In the genomic region with DNA sequence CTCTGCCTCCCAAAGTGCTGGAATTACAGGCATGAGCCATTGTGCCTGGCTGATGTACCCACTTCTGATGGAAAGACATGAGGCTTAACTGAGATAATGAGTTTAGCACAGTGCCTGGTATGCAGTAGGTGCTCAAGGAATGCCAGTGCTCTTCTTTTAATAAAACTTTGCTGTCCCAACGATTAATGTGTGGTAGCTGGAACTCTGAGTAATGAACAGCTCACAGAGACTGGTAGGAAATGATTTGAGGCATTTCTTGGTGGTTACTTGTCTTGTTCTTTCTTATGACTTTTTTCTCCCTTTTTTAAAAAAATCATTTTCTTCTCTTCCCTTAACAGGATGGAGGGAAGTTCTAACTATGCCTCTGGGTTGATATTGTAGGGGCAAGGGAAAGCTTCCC, we compare ENCODE assay signal across 33 cellular contexts.
DNase-seq lines count a peak whose midpoint lies in the region; ATAC-seq, FAIRE-seq and TF ChIP-seq lines count a peak whose summit lies in the region.
"Had no signal": no experiment of that assay in that cellular context is flagged by ENCODE, and none has a peak within 500 bp of the region (broad histone marks: within the 10 kb centered on the region; RNA-seq: fewer than 3 reads in every experiment).

No MANE protein-coding gene starts in this region.

- DNase-seq in GM04503 (ENCODE audit: low read depth) (peak; percentile 1), RWPE2 (ENCODE audit: low spot score) (no peak), epithelial cell of esophagus (ENCODE audit: low read depth) (peak; percentile 27), renal cortical epithelial cell (ENCODE audit: low read depth) (peak; percentile 31), kidney (no peak), HT-29 (ENCODE audit: low spot score) (no peak), NCI-H2171 treated with DMSO at 0.1 percent for 48 hours (lab: John Stamatoyannopoulos, UW) (no peak), natural killer cell (no peak)
- DNase-seq: activated CD4-positive, alpha-beta T cell treated with anti-CD3 and anti-CD28 coated beads, Interleukin-2, amount 10 ng/mL, durations not matched to agents 7 days and 5 days; activated T-cell treated with anti-CD3 and anti-CD28 coated beads, Interleukin-2, amount 50 U/mL, for 24 hours; body of pancreas; dorsolateral prefrontal cortex; GF-D8; GOT3; hypothalamus; KG1; MM.1S; NCI-H2029 treated with DMSO at 0.1 percent for 48 hours; NCI-H2227 treated with DMSO at 0.1 percent for 48 hours; pancreas; retina; SIG-M5; small intestine; stimulated activated naive CD4-positive, alpha-beta T cell treated with Interleukin-2 at 50 U/mL for 16 hours; T-helper 9 cell; upper lobe of right lung had no signal

- TF ChIP-seq CTCF in RWPE2 (IDR thresholded peaks at IDR 0.05; ENCODE audit: poor library complexity, severe bottlenecking) (no peak), epithelial cell of esophagus (IDR thresholded peaks at IDR 0.05; ENCODE audit: insufficient read depth, low read depth, low read length, missing control alignments) (no peak), kidney (IDR thresholded peaks at IDR 0.05; ENCODE audit: borderline replicate concordance, extremely low read depth, insufficient read depth) (no peak), natural killer cell (IDR thresholded peaks at IDR 0.05) (no peak)

- FAIRE-seq in kidney (lab: Jason Lieb, UNC): no peak
- FAIRE-seq: endometrium, pancreas, small intestine had no signal

- no peak overlapping the region for H3K9ac ChIP-seq in kidney (ENCODE audit: low read length in 2 of 2)

- no peaks in the 10 kb centered on the region for H3K36me3 ChIP-seq in RWPE2 (ENCODE audit: low read depth)
- no peaks in the 10 kb centered on the region for H3K36me3 ChIP-seq in kidney (ENCODE audit: control insufficient read depth in 1 of 2, insufficient read depth in 2 of 2, low read length in 2 of 2)
- H3K36me3 ChIP-seq: pancreas, upper lobe of right lung had no signal

- H3K4me3 Mint-ChIP-seq in natural killer cell: no peak overlapping the region
- H3K4me3 Mint-ChIP-seq: activated CD4-positive, alpha-beta T cell treated with anti-CD3 and anti-CD28 coated beads, Interleukin-2, amount 10 ng/mL, durations not matched to agents 7 days and 5 days; activated T-cell treated with anti-CD3 and anti-CD28 coated beads, Interleukin-2, amount 50 U/mL, for 24 hours; CD14-positive monocyte; memory B cell; neural crest cell; WTC11 had no signal

- intact Hi-C loops in kidney (cut with DNase I) (no loop called here), natural killer cell (cut with micrococcal nuclease) (no loop called here)

- H3K4me1 ChIP-seq in RWPE2 (ENCODE audit: insufficient read depth, poor library complexity, severe bottlenecking) (peaks cover 5% of the 10 kb centered on the region), kidney (ENCODE audit: control insufficient read depth in 1 of 2, insufficient read depth in 1 of 2, low read depth in 1 of 2, low read length in 2 of 2) (no peaks in the 10 kb centered on the region)
- H3K4me1 ChIP-seq: pancreas, upper lobe of right lung had no signal

- H3K36me3 Mint-ChIP-seq in natural killer cell: no peaks in the 10 kb centered on the region
- H3K36me3 Mint-ChIP-seq: CD14-positive monocyte, WTC11 had no signal

- no peaks in the 10 kb centered on the region for H3K27me3 ChIP-seq in RWPE2 (ENCODE audit: insufficient read depth, poor library complexity, severe bottlenecking)
- H3K27me3 ChIP-seq: body of pancreas, pancreas, upper lobe of right lung had no signal

- peaks cover 3 to 17% of the 10 kb centered on the region in 2 donors for H3K27me3 Mint-ChIP-seq in natural killer cell (ENCODE audit: low read depth in 2 of 2)
- H3K27me3 Mint-ChIP-seq: activated CD4-positive, alpha-beta T cell treated with anti-CD3 and anti-CD28 coated beads, Interleukin-2, amount 10 ng/mL, durations not matched to agents 7 days and 5 days; activated T-cell treated with anti-CD3 and anti-CD28 coated beads, Interleukin-2, amount 50 U/mL, for 24 hours had no signal

- H3K4me3 ChIP-seq in RWPE2 (ENCODE audit: severe bottlenecking): no peak overlapping the region
- no peak overlapping the region for H3K4me3 ChIP-seq in epithelial cell of esophagus (ENCODE audit: low read length)
- H3K4me3 ChIP-seq in kidney (ENCODE audit: low read length in 2 of 2): no peak overlapping the region
- H3K4me3 ChIP-seq: body of pancreas, dorsolateral prefrontal cortex, pancreas, upper lobe of right lung had no signal

- ATAC-seq in RWPE2 (ENCODE audit: low read depth) (peak; percentile 23; the same call in 1 of the 3 replicates), natural killer cell (no peak)
- ATAC-seq: body of pancreas, left lobe of liver, Panc1, pancreas, upper lobe of right lung had no signal

- H3K27ac Mint-ChIP-seq in natural killer cell: no peak overlapping the region
- H3K27ac Mint-ChIP-seq: activated CD4-positive, alpha-beta T cell treated with anti-CD3 and anti-CD28 coated beads, Interleukin-2, amount 10 ng/mL, durations not matched to agents 7 days and 5 days; activated T-cell treated with anti-CD3 and anti-CD28 coated beads, Interleukin-2, amount 50 U/mL, for 24 hours; CD14-positive monocyte; memory B cell; WTC11 had no signal

- H3K9me3 ChIP-seq in RWPE2 (ENCODE audit: severe bottlenecking): no peaks in the 10 kb centered on the region
- H3K9me3 ChIP-seq in kidney (ENCODE audit: control insufficient read depth in 1 of 2, low read length in 2 of 2): no peaks in the 10 kb centered on the region
- H3K9me3 ChIP-seq: body of pancreas, pancreas, upper lobe of right lung had no signal

- H3K27ac ChIP-seq in RWPE2 (ENCODE audit: poor library complexity, severe bottlenecking): no peak overlapping the region
- no peak overlapping the region for H3K27ac ChIP-seq in kidney (ENCODE audit: low read depth in 2 of 2, low read length in 2 of 2)
- H3K27ac ChIP-seq: body of pancreas, dorsolateral prefrontal cortex, pancreas, upper lobe of right lung had no signal

- no peaks in the 10 kb centered on the region for H3K9me3 Mint-ChIP-seq in natural killer cell
- H3K9me3 Mint-ChIP-seq: neural crest cell had no signal

- no peaks in the 10 kb centered on the region for H3K4me1 Mint-ChIP-seq in natural killer cell
- H3K4me1 Mint-ChIP-seq: activated CD4-positive, alpha-beta T cell treated with anti-CD3 and anti-CD28 coated beads, Interleukin-2, amount 10 ng/mL, durations not matched to agents 7 days and 5 days; memory B cell; neural crest cell had no signal

Comparison
In these comparisons a context has a peak if more than half of its experiments do, and no peak if none do; other contexts are left out.
1. DNase-seq: peak in GM04503 (single experiment), epithelial cell of esophagus (single experiment) and renal cortical epithelial cell (single experiment); none in RWPE2 (single experiment), kidney (single experiment), HT-29 (single experiment), NCI-H2171 treated with DMSO at 0.1 percent for 48 hours (single experiment) and natural killer cell (single experiment).